In genomic region chr9:21553441-21553840, GRCh38 we compare ENCODE assay signal across 16 cellular contexts.
DNase-seq lines count a peak whose midpoint lies in the region; ATAC-seq, FAIRE-seq and TF ChIP-seq lines count a peak whose summit lies in the region.
"Had no signal": no experiment of that assay in that cellular context is flagged by ENCODE, and none has a peak within 500 bp of the region (broad histone marks: within the 10 kb centered on the region; RNA-seq: fewer than 3 reads in every experiment).

No MANE protein-coding gene starts in this region.

- no peaks in the 10 kb centered on the region for H3K9me3 ChIP-seq in A549
- H3K9me3 ChIP-seq in HCT116 (ENCODE audit: control insufficient read depth in 1 of 2, insufficient read depth in 1 of 2, low read depth in 1 of 2, low read length in 2 of 2): no peaks in the 10 kb centered on the region
- H3K9me3 ChIP-seq in RWPE2 (ENCODE audit: severe bottlenecking): no peaks in the 10 kb centered on the region
- no peaks in the 10 kb centered on the region for H3K9me3 ChIP-seq in keratinocyte (ENCODE audit: control insufficient read depth, low read depth, low read length)
- H3K9me3 ChIP-seq: Caco-2 had no signal

- H3K79me2 ChIP-seq in HCT116 (ENCODE audit: insufficient read depth, low read length) (peaks cover 100% of the 10 kb centered on the region), keratinocyte (ENCODE audit: control insufficient read depth, insufficient read depth, low read length) (peaks cover 99% of the 10 kb centered on the region)

- no peak overlapping the region for H3K4me3 Mint-ChIP-seq in activated naive CD8-positive, alpha-beta T cell treated with anti-CD3 and anti-CD28 coated beads, Interleukin-2, amount 50 U/mL, for 24 hours
- H3K4me3 Mint-ChIP-seq: CD4-positive, alpha-beta T cell had no signal

- peak overlapping the region; percentile 95 for H3K4me2 ChIP-seq in A549
- peak overlapping the region; percentile 73 for H3K4me2 ChIP-seq in HCT116 (ENCODE audit: low read length)
- peak overlapping the region; percentile 72 for H3K4me2 ChIP-seq in keratinocyte (ENCODE audit: control insufficient read depth, extremely low read depth, insufficient read depth, low read depth, low read length)

- H2AFZ ChIP-seq in HCT116 (ENCODE audit: low read depth, low read length, poor library complexity, severe bottlenecking) (no peak overlapping the region), keratinocyte (ENCODE audit: control insufficient read depth, low read length) (no peak overlapping the region)

- TF ChIP-seq CTCF in A549 (IDR thresholded peaks at IDR 0.05) (no peak), HCT116 (IDR thresholded peaks at IDR 0.05 in 2 of 3, conservative IDR thresholded peaks at IDR 0.05 in 1 of 3; ENCODE audit: borderline replicate concordance in 1 of 3, insufficient read depth in 1 of 3, low read depth in 2 of 3, low read length in 2 of 3) (no peak), RWPE2 (IDR thresholded peaks at IDR 0.05; ENCODE audit: poor library complexity, severe bottlenecking) (no peak), keratinocyte (optimal IDR thresholded peaks at IDR 0.05 in 1 of 3, IDR thresholded peaks at IDR 0.05 in 1 of 3, conservative IDR thresholded peaks at IDR 0.05 in 1 of 3; ENCODE audit: extremely low read depth in 1 of 3, insufficient read depth in 2 of 3, low read length in 3 of 3) (no peak)

- H3K9me2 ChIP-seq in HCT116 (ENCODE audit: insufficient read depth): no peaks in the 10 kb centered on the region

- H3K4me1 ChIP-seq in A549: peaks cover 44% of the 10 kb centered on the region
- H3K4me1 ChIP-seq in HCT116 (ENCODE audit: control insufficient read depth in 1 of 2, insufficient read depth in 2 of 2, low read length in 2 of 2): peaks cover 75 to 99% of the 10 kb centered on the region in 2 experiments
- H3K4me1 ChIP-seq in RWPE2 (ENCODE audit: insufficient read depth, poor library complexity, severe bottlenecking): peaks cover 38% of the 10 kb centered on the region
- peaks cover 50% of the 10 kb centered on the region for H3K4me1 ChIP-seq in keratinocyte (ENCODE audit: control insufficient read depth, extremely low read depth, insufficient read depth, low read length)

- H3K9ac ChIP-seq in HCT116 (ENCODE audit: low read length): peak overlapping the region; percentile 82
- peak overlapping the region; percentile 0 for H3K9ac ChIP-seq in keratinocyte (ENCODE audit: control insufficient read depth, extremely low read depth, insufficient read depth, low read length)

- intact Hi-C loops in HCT116 (cut with micrococcal nuclease): no loop called here

- no TSS peak for BruUV-seq in HCT116 (replicated peaks; lab: Mats Ljungman, UMichigan)

- DNase-seq in A549 (ENCODE audit: low read depth in 1 of 2, low spot score in 1 of 2) (no peak), HCT116 (ENCODE audit: low read depth, low spot score) (no peak), RWPE2 (ENCODE audit: low spot score) (no peak), keratinocyte (ENCODE audit: low read depth, low spot score) (no peak), GM19240 (ENCODE audit: insufficient read length, low spot score) (no peak), HEK293T (ENCODE audit: extremely low spot score) (no peak), NCI-H1436 treated with DMSO at 0.1 percent for 48 hours (lab: John Stamatoyannopoulos, UW) (no peak)
- DNase-seq in activated naive CD8-positive, alpha-beta T cell treated with anti-CD3 and anti-CD28 coated beads, Interleukin-2, amount 50 U/mL, for 24 hours: no peak
- DNase-seq: Caco-2; CD4-positive, alpha-beta T cell; GF-D8; NCI-H1417 treated with DMSO at 0.1 percent for 48 hours; NCI-H1930; NCI-H345; NCI-H524 treated with DMSO at 0.1 percent for 48 hours had no signal

- POLR2A ChIA-PET in A549 (lab: Yijun Ruan, JAX) (interaction anchor here (1.0 to 3.2 kb wide), 7 partner anchors 10 to 129 kb away, joined by 3 to 14 read pairs (median 4); no protein-coding TSS in a partner anchor), HCT116 (lab: Charles Lee) (interaction anchor here (1.0 to 3.6 kb wide), 7 partner anchors 11 to 130 kb away, joined by 3 to 31 read pairs (median 5); no protein-coding TSS in a partner anchor), HEK293T (lab: Yijun Ruan, JAX) (no interaction called here)

- no peaks in the 10 kb centered on the region for H3K9me3 Mint-ChIP-seq in activated naive CD8-positive, alpha-beta T cell treated with anti-CD3 and anti-CD28 coated beads, Interleukin-2, amount 50 U/mL, for 24 hours
- H3K9me3 Mint-ChIP-seq: CD4-positive, alpha-beta T cell had no signal

- RAD21 ChIA-PET in HCT116 (lab: Charles Lee; ENCODE audit: low non-redundant PET in 1 of 2, low total read pairs in 2 of 2, uncharacterized antibody in 2 of 2, unreplicated experiment in 2 of 2): no interaction called here

- peak; percentile 82 for FAIRE-seq in A549 (lab: Jason Lieb, UNC)
- FAIRE-seq in keratinocyte (lab: Jason Lieb, UNC): no peak

- ATAC-seq in A549 (no peak), HCT116 (no peak), RWPE2 (ENCODE audit: low read depth) (no peak)
- ATAC-seq in activated naive CD8-positive, alpha-beta T cell treated with anti-CD3 and anti-CD28 coated beads, Interleukin-2, amount 50 U/mL, for 24 hours: no peak
- ATAC-seq: Right ventricle myocardium inferior had no signal

- peaks cover 50% of the 10 kb centered on the region for H3K4me1 Mint-ChIP-seq in activated naive CD8-positive, alpha-beta T cell treated with anti-CD3 and anti-CD28 coated beads, Interleukin-2, amount 50 U/mL, for 24 hours

- H3K27me3 ChIP-seq in HCT116 (ENCODE audit: insufficient read depth, low read length) (no peaks in the 10 kb centered on the region), RWPE2 (ENCODE audit: insufficient read depth, poor library complexity, severe bottlenecking) (no peaks in the 10 kb centered on the region), keratinocyte (ENCODE audit: control insufficient read depth, extremely low read depth, insufficient read depth, low read length) (no peaks in the 10 kb centered on the region)

- dilution Hi-C loops in keratinocyte (cut with MboI; ENCODE audit: extremely low pct_ligation_motif_present, low sequenced_read_pairs): loop anchor here (10.0 to 25.0 kb wide), 2 partner anchors 121 to 234 kb away; no protein-coding TSS in a partner anchor

- TF ChIP-seq EP300 in A549 (IDR thresholded peaks at IDR 0.05): no peak

- H3K4me3 ChIP-seq in A549 (peak overlapping the region; percentile 79), HCT116 (replicated peaks in 1 of 2; ENCODE audit: low read depth in 1 of 2, low read length in 2 of 2) (no peak overlapping the region; a peak in 1 of 4 replicates), RWPE2 (ENCODE audit: severe bottlenecking) (peak overlapping the region; percentile 86), keratinocyte (ENCODE audit: control insufficient read depth in 2 of 3, extremely low read depth in 1 of 3, insufficient read depth in 2 of 3, low read depth in 1 of 3, low read length in 3 of 3) (peak overlapping the region; percentile 10 to 65 (median 25))

- no peak for TF ChIP-seq POLR2A in A549 (IDR thresholded peaks at IDR 0.05; ENCODE audit: low read length)
- no peak for TF ChIP-seq POLR2A in HCT116 (IDR thresholded peaks at IDR 0.05; ENCODE audit: borderline replicate concordance, extremely low read depth, insufficient read depth, insufficient read length)

- H3K36me3 ChIP-seq in HCT116 (ENCODE audit: control insufficient read depth in 1 of 2, insufficient read depth in 2 of 2, low read length in 2 of 2): peaks cover 13 to 71% of the 10 kb centered on the region in 2 experiments
- H3K36me3 ChIP-seq in RWPE2 (ENCODE audit: low read depth): peaks cover 100% of the 10 kb centered on the region
- H3K36me3 ChIP-seq in keratinocyte (ENCODE audit: control insufficient read depth in 2 of 2, extremely low read depth in 1 of 2, insufficient read depth in 2 of 2, low read length in 2 of 2): peaks cover 7 to 15% of the 10 kb centered on the region in 2 experiments

- WGBS in A549 (ENCODE audit: missing lambda C conversion rate): 3% methylated on average over 3 of the region's 3 CpGs

- no peak overlapping the region for H3K27ac Mint-ChIP-seq in activated naive CD8-positive, alpha-beta T cell treated with anti-CD3 and anti-CD28 coated beads, Interleukin-2, amount 50 U/mL, for 24 hours
- H3K27ac Mint-ChIP-seq: CD4-positive, alpha-beta T cell had no signal

- H4K20me1 ChIP-seq in HCT116 (ENCODE audit: insufficient read depth): peaks cover 45% of the 10 kb centered on the region; the same call in 1 of the 2 replicates
- peaks cover 19% of the 10 kb centered on the region for H4K20me1 ChIP-seq in keratinocyte (ENCODE audit: control insufficient read depth, extremely low read depth, insufficient read depth, low read length)

- TF ChIP-seq RAD21 in A549 (conservative IDR thresholded peaks at IDR 0.05 in 1 of 2, IDR thresholded peaks at IDR 0.05 in 1 of 2): no peak
- TF ChIP-seq RAD21 in HCT116 (IDR thresholded peaks at IDR 0.05; ENCODE audit: low read depth): no peak

- no peaks in the 10 kb centered on the region for H3K9me1 ChIP-seq in keratinocyte (ENCODE audit: control insufficient read depth, extremely low read depth, insufficient read depth, low read length)

- H3K27ac ChIP-seq in A549 (peak overlapping the region; percentile 83 to 94), HCT116 (ENCODE audit: low read depth, low read length) (peak overlapping the region; percentile 99), RWPE2 (ENCODE audit: poor library complexity, severe bottlenecking) (peak overlapping the region; percentile 98), keratinocyte (ENCODE audit: control insufficient read depth, insufficient read depth, low read length) (peak overlapping the region; percentile 13)

- peaks cover 25% of the 10 kb centered on the region for H3K27me3 Mint-ChIP-seq in activated naive CD8-positive, alpha-beta T cell treated with anti-CD3 and anti-CD28 coated beads, Interleukin-2, amount 50 U/mL, for 24 hours

- CTCF ChIA-PET in A549 (lab: Yijun Ruan, JAX) (interaction anchor here (1.0 to 2.4 kb wide), 7 partner anchors 23 to 317 kb away, joined by 3 to 6 read pairs (median 4); no protein-coding TSS in a partner anchor), HCT116 (lab: Charles Lee) (interaction anchor here (1.0 kb wide), 1 partner anchor 400 kb away, joined by 3 read pairs; no protein-coding TSS in a partner anchor), HEK293T (lab: Yijun Ruan, JAX) (no interaction called here)

- H3K36me3 Mint-ChIP-seq in activated naive CD8-positive, alpha-beta T cell treated with anti-CD3 and anti-CD28 coated beads, Interleukin-2, amount 50 U/mL, for 24 hours (ENCODE audit: low read depth): peaks cover 2% of the 10 kb centered on the region

TF ChIP-seq in HCT116, 20 proteins besides CTCF, POLR2A, EP300 and RAD21 (continues in another document):
- TF ChIP-seq FOSL1 (IDR thresholded peaks at IDR 0.05; ENCODE audit: low read depth): no peak
- TF ChIP-seq EZH2 (IDR thresholded peaks at IDR 0.05): no peak
- TF ChIP-seq ZFX (IDR thresholded peaks at IDR 0.05): no peak

TF ChIP-seq in HEK293T, 16 proteins besides CTCF, POLR2A, EP300 and RAD21:
- TF ChIP-seq ARNT (IDR thresholded peaks at IDR 0.05): no peak

Comparison
In these comparisons a context has a peak if more than half of its experiments do, and no peak if none do; other contexts are left out.
1. H3K27ac ChIP-seq: peak in every context shown above with its lines; median percentile 99 in HCT116; 98 in RWPE2; 88 in A549; 13 in keratinocyte.
2. H3K4me3 ChIP-seq: peak in A549 (single experiment), RWPE2 (single experiment) and keratinocyte (3 of 3); none in HCT116 (0 of 2).
3. Peak in every context shown above with its lines, with median percentiles within 50 percentile points of each other: H3K4me2 ChIP-seq.